Comparison of ENCODE assay signal across 21 cellular contexts in genomic region chr5:73424489-73425102, GRCh38. TPM values are rescaled to one million over a fixed set of nuclear protein-coding genes. Genes with fewer than 3 reads are reported as not detected.
"Had no signal": no experiment of that assay in that cellular context is flagged by ENCODE, and none has a peak within 500 bp of the region (broad histone marks: within the 10 kb centered on the region; RNA-seq: fewer than 3 reads in every experiment).

No MANE protein-coding gene starts in this region.

- H3K27ac ChIP-seq: dorsolateral prefrontal cortex, epithelial cell of prostate, gastrocnemius medialis, left ventricle myocardium inferior, thyroid gland, WERI-Rb-1 had no signal

- H3K9me3 ChIP-seq: gastrocnemius medialis, left ventricle myocardium inferior, thyroid gland had no signal

- DNase-seq: activated CD4-positive, alpha-beta T cell treated with anti-CD3 and anti-CD28 coated beads, Interleukin-2, amount 50 U/mL, for 48 hours; activated naive CD4-positive, alpha-beta T cell; activated naive CD8-positive, alpha-beta T cell treated with anti-CD3 and anti-CD28 coated beads for 36 hours; amniotic stem cell; caudate nucleus; dorsolateral prefrontal cortex; gastrocnemius medialis; head of caudate nucleus; kidney; left ventricle myocardium inferior; mammary epithelial cell; nephron progenitor cell; nucleus accumbens; stimulated activated CD4-positive, alpha-beta T cell treated with anti-CD3 and anti-CD28 coated beads, Interleukin-12 subunit alpha, Interleukin-12 subunit beta, amount 100 ng/mL, for 4 hours; stimulated activated CD4-positive, alpha-beta T cell treated with anti-CD3 and anti-CD28 coated beads, Interleukin-1b, Interleukin-23, amount 100 ng/mL, for 48 hours; stimulated activated CD8-positive, alpha-beta memory T cell treated with anti-CD3 and anti-CD28 coated beads, Interleukin-4, amount 100 ng/mL, for 48 hours; stimulated activated naive CD4-positive, alpha-beta T cell; T-helper 17 cell; thyroid gland; WERI-Rb-1 had no signal

- H3K36me3 ChIP-seq: gastrocnemius medialis, left ventricle myocardium inferior, thyroid gland, WERI-Rb-1 had no signal

- H3K4me3 ChIP-seq: dorsolateral prefrontal cortex, gastrocnemius medialis, left ventricle myocardium inferior, thyroid gland had no signal

- ATAC-seq: gastrocnemius medialis, T-helper 17 cell had no signal

RNA-seq across cellular contexts. Expression of gene FOXD1, which starts 24.0 kb away (rescaled TPM):
- total RNA-seq: T-helper 17 cell had no signal
